Comparison of ENCODE assay signal across 8 cellular contexts in the genomic region with DNA sequence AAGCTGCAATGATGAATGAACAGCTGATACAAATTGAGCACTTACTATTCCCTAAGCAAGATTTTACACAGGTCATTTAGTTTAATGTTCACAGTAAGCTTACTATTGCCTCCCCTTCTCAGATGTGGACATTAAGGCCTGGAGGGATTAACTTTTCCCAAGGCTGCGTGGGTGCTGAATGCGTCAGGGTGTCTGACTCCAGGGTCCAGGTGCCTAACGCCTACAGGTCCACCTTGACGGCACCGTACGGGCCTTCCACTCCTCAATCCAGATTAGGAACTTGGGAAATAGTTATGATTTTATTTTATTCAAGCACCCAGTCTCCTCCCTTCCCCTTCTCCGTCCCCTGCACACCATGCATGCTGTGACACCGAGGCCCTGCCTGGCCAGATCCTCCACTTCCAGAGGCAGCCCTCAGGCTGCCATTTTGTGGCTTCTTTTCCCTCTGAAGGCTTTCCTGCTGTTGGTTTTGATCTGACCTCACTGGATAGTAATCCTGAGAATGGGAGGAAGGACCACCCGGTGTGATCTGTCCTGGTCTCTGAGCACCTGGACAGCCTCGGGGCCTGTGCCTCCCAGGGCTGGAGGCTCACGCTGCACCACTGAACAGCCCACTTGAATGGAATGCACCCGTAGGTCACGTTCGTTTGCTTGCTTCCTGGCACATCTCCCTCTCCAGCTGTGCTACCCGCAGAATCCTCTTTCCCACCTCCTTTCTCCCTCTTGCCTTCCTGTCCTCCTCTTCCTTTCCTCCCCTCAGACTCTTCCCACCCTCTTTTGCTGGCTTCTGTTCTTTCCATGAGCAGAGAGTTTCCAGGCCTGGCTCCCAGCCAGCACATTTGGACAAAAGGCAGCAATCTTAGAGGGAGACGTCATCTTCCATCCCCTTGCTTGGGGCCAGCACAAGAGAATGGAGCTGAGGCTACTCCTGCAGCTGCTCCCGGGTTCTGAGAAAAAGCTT. TPM values are rescaled to one million over a fixed set of nuclear protein-coding genes. Genes with fewer than 3 reads are reported as not detected.
DNase-seq lines count a peak whose midpoint lies in the region; ATAC-seq and TF ChIP-seq lines count a peak whose summit lies in the region.

No MANE protein-coding gene starts in this region.

- intact Hi-C loops in left lung (cut with DNase I), result no loop called here

- TF ChIP-seq EP300 in tibial nerve (IDR thresholded peaks at IDR 0.05), result peak in 1 of 2 donors; percentile 84

- no peaks in the 10 kb centered on the region for H3K36me3 ChIP-seq in left lung
- no peaks in the 10 kb centered on the region for H3K36me3 ChIP-seq in tibial nerve

- DNase-seq in AG04450 (ENCODE audit: low read depth, low spot score), result peak; percentile 99
- DNase-seq in NCI-H146 (lab: John Stamatoyannopoulos, UW), result peak; percentile 92
- peak; percentile 97 for DNase-seq in choroid plexus epithelial cell (ENCODE audit: low read depth)
- peak in 1 of 2 donors; percentile 75 for DNase-seq in left lung
- peak; percentile 95 to 96 for DNase-seq in tibial nerve (ENCODE audit: low spot score in 2 of 2)
- DNase-seq in activated CD8-positive, alpha-beta memory T cell treated with anti-CD3 and anti-CD28 coated beads, Interleukin-2, amount 50 U/mL, for 4 hours, result no peak
- no peak for DNase-seq in cortex of kidney (lab: John Stamatoyannopoulos, UW)

- no peaks in the 10 kb centered on the region for H3K27me3 ChIP-seq in AG04450 (ENCODE audit: control insufficient read depth, insufficient read depth, low read length)
- no peaks in the 10 kb centered on the region for H3K27me3 ChIP-seq in left lung
- no peaks in the 10 kb centered on the region for H3K27me3 ChIP-seq in tibial nerve

- CTCF ChIA-PET in AG04450 (lab: Charles Lee), result interaction anchor here (0.9 to 1.5 kb wide), 2 partner anchors 21 to 27 kb away, joined by 3 to 4 read pairs; no protein-coding TSS in a partner anchor

- POLR2A ChIA-PET in AG04450 (lab: Yijun Ruan, JAX), result interaction anchor here (0.6 to 4.4 kb wide), 9 partner anchors 9 to 84 kb away, joined by 3 to 33 read pairs (median 5); a partner anchor contains a TSS

- no peak overlapping the region for H3K4me3 ChIP-seq in AG04450 (ENCODE audit: low read depth, low read length)
- no peak overlapping the region for H3K4me3 ChIP-seq in choroid plexus epithelial cell (ENCODE audit: low read depth, low read length)
- H3K4me3 ChIP-seq in left lung, result no peak overlapping the region
- no peak overlapping the region for H3K4me3 ChIP-seq in tibial nerve

- 40 to 52% methylated on average over 17 of the region's 17 CpGs for WGBS in tibial nerve, 2 donors

- TF ChIP-seq POLR2A in tibial nerve (IDR thresholded peaks at IDR 0.05), result no peak

- H3K9me3 ChIP-seq in AG04450 (ENCODE audit: control insufficient read depth, insufficient read depth, low read length) (no peaks in the 10 kb centered on the region), left lung (no peaks in the 10 kb centered on the region), tibial nerve (no peaks in the 10 kb centered on the region)

- H3K4me1 ChIP-seq in left lung (peaks cover 0 to 9% of the 10 kb centered on the region in 2 donors), tibial nerve (peaks cover 0 to 62% (median 17%) of the 10 kb centered on the region in 4 donors)

- TF ChIP-seq CTCF in AG04450 (IDR thresholded peaks at IDR 0.05; ENCODE audit: low read depth, low read length) (no peak), choroid plexus epithelial cell (conservative IDR thresholded peaks at IDR 0.05; ENCODE audit: low read depth, low read length) (no peak), left lung (IDR thresholded peaks at IDR 0.05) (no peak), tibial nerve (IDR thresholded peaks at IDR 0.05) (no peak)

- peak; percentile 60 for ATAC-seq in left lung
- no peak for ATAC-seq in GM21723 (IDR thresholded peaks at IDR 0.05; ENCODE audit: unreplicated experiment)

- H3K27ac ChIP-seq in AG04450 (ENCODE audit: low read depth, low read length), result peak overlapping the region; percentile 100
- peak overlapping the region in 1 of 2 donors; percentile 65 for H3K27ac ChIP-seq in left lung
- H3K27ac ChIP-seq in tibial nerve, result peak overlapping the region; percentile 42 to 85 (median 76)

RNA-seq across cellular contexts. Expression of a gene that starts 14.4 kb away (rescaled TPM):
- polyA plus RNA-seq in AG04450 (2011; rRNA removed), result 40.8 and 45.8 TPM in 2 replicates
- 60.9 and 66.8 TPM in 2 replicates for polyA minus RNA-seq in AG04450 (2011; rRNA and poly(A)+ RNA removed)
- total RNA-seq in left lung (10 to 100 TPM in 1 of 2 donors, 1 to 10 TPM in 1; 9.3 to 17.4 TPM), tibial nerve (10 to 100 TPM; 18.3 to 28.0 (median 24.2) TPM)

RNA-seq across cellular contexts. Expression of a gene that starts 46.6 kb away (rescaled TPM):
- polyA plus RNA-seq in AG04450 (2011; rRNA removed), result 7.0 and 8.2 TPM in 2 replicates
- polyA minus RNA-seq in AG04450 (2011; rRNA and poly(A)+ RNA removed), result 6.3 and 10.4 TPM in 2 replicates
- total RNA-seq in left lung (10 to 100 TPM; 21.2 to 22.0 TPM), tibial nerve (10 to 100 TPM; 20.7 to 34.5 (median 26.7) TPM)

Comparison
In these comparisons a context has a peak if more than half of its experiments do, and no peak if none do; other contexts are left out.
1. DNase-seq: peak in AG04450 (single experiment), NCI-H146 (single experiment), choroid plexus epithelial cell (single experiment) and tibial nerve (2 of 2); none in activated CD8-positive, alpha-beta memory T cell treated with anti-CD3 and anti-CD28 coated beads, Interleukin-2, amount 50 U/mL, for 4 hours (single experiment) and cortex of kidney (single experiment).